In genomic region chr10:100988166-100988565, GRCh38 we compare ENCODE assay signal across 8 cellular contexts. TPM values are rescaled to one million over a fixed set of nuclear protein-coding genes. Genes with fewer than 3 reads are reported as not detected.
DNase-seq lines count a peak whose midpoint lies in the region; ATAC-seq, FAIRE-seq and TF ChIP-seq lines count a peak whose summit lies in the region.

No MANE protein-coding gene starts in this region.

- no peak for ATAC-seq in A549
- ATAC-seq in HG02588 (IDR thresholded peaks at IDR 0.05; ENCODE audit: unreplicated experiment) = no peak
- ATAC-seq in GM18867 (IDR thresholded peaks at IDR 0.05; ENCODE audit: unreplicated experiment) = no peak

- TF ChIP-seq EP300 in A549 (IDR thresholded peaks at IDR 0.05) = no peak

- FAIRE-seq in A549 (lab: Jason Lieb, UNC) = no peak

- H3K4me1 ChIP-seq in A549 = peaks cover 31% of the 10 kb centered on the region
- H3K4me1 ChIP-seq in HUES48 (ENCODE audit: control insufficient read depth, insufficient read depth, low read length) = peaks cover 9% of the 10 kb centered on the region; the same call in 1 of the 2 replicates
- H3K4me1 ChIP-seq in breast epithelium = peaks cover 12 to 16% of the 10 kb centered on the region in 2 donors
- H3K4me1 ChIP-seq in mucosa of rectum (ENCODE audit: control insufficient read depth in 2 of 2, insufficient read depth in 2 of 2, low read length in 2 of 2) = peaks cover 18 to 20% of the 10 kb centered on the region in 2 donors
- H3K4me1 ChIP-seq in adrenal gland (replicated peaks in 1 of 2) = peaks cover 16 to 30% of the 10 kb centered on the region in 2 donors

- no peak for TF ChIP-seq CTCF in A549 (IDR thresholded peaks at IDR 0.05)
- no peak for TF ChIP-seq CTCF in breast epithelium (IDR thresholded peaks at IDR 0.05)
- TF ChIP-seq CTCF in adrenal gland (IDR thresholded peaks at IDR 0.05) = no peak

- H3K36me3 ChIP-seq in HUES48 (ENCODE audit: control insufficient read depth, insufficient read depth, low read length) (peaks cover 54% of the 10 kb centered on the region), breast epithelium (no peaks in the 10 kb centered on the region), mucosa of rectum (ENCODE audit: control insufficient read depth in 2 of 2, insufficient read depth in 2 of 2, low read length in 2 of 2) (peaks cover 23 to 38% of the 10 kb centered on the region in 2 donors), adrenal gland (replicated peaks in 1 of 2) (peaks cover 0 to 31% of the 10 kb centered on the region in 2 donors)

- H3K27ac ChIP-seq in A549 (peak overlapping the region; percentile 96 to 97), HUES48 (ENCODE audit: low read depth, low read length) (no peak overlapping the region), breast epithelium (no peak overlapping the region), mucosa of rectum (ENCODE audit: low read depth in 2 of 2, low read length in 2 of 2) (no peak overlapping the region), adrenal gland (no peak overlapping the region)

- POLR2A ChIA-PET in A549 (lab: Yijun Ruan, JAX) = interaction anchor here (1.8 kb wide), 1 partner anchor 9 kb away, joined by 6 read pairs; no protein-coding TSS in a partner anchor

- peak overlapping the region; percentile 83 for H3K4me3 ChIP-seq in A549
- H3K4me3 ChIP-seq in HUES48 (ENCODE audit: low read depth, low read length) = peak overlapping the region; percentile 91
- peak overlapping the region; percentile 65 to 100 (median 66) for H3K4me3 ChIP-seq in breast epithelium
- H3K4me3 ChIP-seq in mucosa of rectum (ENCODE audit: low read length in 2 of 2) = peak overlapping the region; percentile 90 to 91
- H3K4me3 ChIP-seq in adrenal gland = peak overlapping the region in 2 of 4 donors; percentile 74 to 75

- no peak for TF ChIP-seq POLR2A in A549 (IDR thresholded peaks at IDR 0.05; ENCODE audit: low read length)
- no peak for TF ChIP-seq POLR2A in breast epithelium (IDR thresholded peaks at IDR 0.05)
- no peak for TF ChIP-seq POLR2A in adrenal gland (IDR thresholded peaks at IDR 0.05)

- H3K9me3 ChIP-seq in A549 (no peaks in the 10 kb centered on the region), HUES48 (ENCODE audit: control insufficient read depth, insufficient read depth, low read length) (no peaks in the 10 kb centered on the region), breast epithelium (no peaks in the 10 kb centered on the region), mucosa of rectum (ENCODE audit: control insufficient read depth in 2 of 2, low read length in 2 of 2) (no peaks in the 10 kb centered on the region), adrenal gland (replicated peaks in 1 of 3) (no peaks in the 10 kb centered on the region)

- CTCF ChIA-PET in A549 (lab: Yijun Ruan, JAX) = interaction anchor here (1.0 to 25.8 kb wide), 6 partner anchors 10 to 154 kb away, joined by 3 to 608 read pairs (median 43); partner anchors contain the start of gene LZTS2

- DNase-seq in A549 (ENCODE audit: low read depth in 1 of 2, low spot score in 1 of 2) (no peak), breast epithelium (ENCODE audit: low spot score in 2 of 2) (no peak), adrenal gland (no peak)
- DNase-seq in activated effector memory CD4-positive, alpha-beta T cell treated with Interleukin-2 at 50 U/mL for 16 hours = no peak

- no peak for TF ChIP-seq RAD21 in A549 (conservative IDR thresholded peaks at IDR 0.05 in 1 of 2, IDR thresholded peaks at IDR 0.05 in 1 of 2)

- H3K9ac ChIP-seq in HUES48 (ENCODE audit: low read depth, low read length) (peak overlapping the region; percentile 79; the same call in 1 of the 2 replicates), mucosa of rectum (ENCODE audit: low read depth in 1 of 2, low read length in 2 of 2) (no peak overlapping the region)

- intact Hi-C loops in breast epithelium (cut with DNase I; ENCODE audit: low total_unique reads) (no loop called here), adrenal gland (cut with DNase I) (no loop called here)

- H3K27me3 ChIP-seq in HUES48 (ENCODE audit: control insufficient read depth, insufficient read depth, low read length) (no peaks in the 10 kb centered on the region), breast epithelium (no peaks in the 10 kb centered on the region), mucosa of rectum (ENCODE audit: control insufficient read depth in 2 of 2, insufficient read depth in 2 of 2, low read length in 2 of 2) (no peaks in the 10 kb centered on the region), adrenal gland (no peaks in the 10 kb centered on the region)

- H3K4me2 ChIP-seq in A549 = peak overlapping the region; percentile 96

- 67% methylated on average over 9 of the region's 10 CpGs for WGBS in A549 (ENCODE audit: missing lambda C conversion rate)
- WGBS in adrenal gland, 4 donors = 65 to 95% (median 70%) methylated on average over 3 to 10 of the region's 10 CpGs

TF ChIP-seq in A549, 52 proteins besides CTCF, POLR2A, EP300 and RAD21 (continues in another document):
- TF ChIP-seq PBX3 (IDR thresholded peaks at IDR 0.05) (no peak), NFE2L2 (conservative IDR thresholded peaks at IDR 0.05; ENCODE audit: low read length) (no peak), MAZ (IDR thresholded peaks at IDR 0.05; ENCODE audit: borderline replicate concordance, low read depth, low read length) (no peak), CHD2 (IDR thresholded peaks at IDR 0.05; ENCODE audit: low read length, partially characterized antibody) (no peak)

RNA-seq across cellular contexts. Expression of gene TWNK, which starts 0.8 kb away (rescaled TPM):
- polyA plus RNA-seq in A549 (2011; rRNA removed) = 21.1 and 26.7 TPM in 2 replicates
- polyA plus RNA-seq in A549 (2012; cell fraction: cytosol; rRNA removed) = 19.5 and 21.8 TPM in 2 replicates
- 16.0 and 20.8 TPM in 2 replicates for polyA plus RNA-seq in A549 (2012; cell fraction: nucleus; rRNA removed)
- polyA plus RNA-seq in A549 (2017; fragmentation: RNase III; extraction: RNeasy Plus Mini Kit Qiagen cat#74134 plus additional on column Dnase treatment) = 34.7 to 36.0 TPM (median 35.9 TPM) in 3 replicates
- polyA minus RNA-seq in A549 (2011; rRNA and poly(A)+ RNA removed) = 21.0 and 21.4 TPM in 2 replicates
- total RNA-seq in breast epithelium = 1 to 10 TPM; 3.4 to 7.5 (median 5.3) TPM
- 10 to 100 TPM in 4 of 8 donors, 1 to 10 TPM in 4; 5.3 to 14.2 (median 10.2) TPM for total RNA-seq in adrenal gland
- polyA plus RNA-seq in adrenal gland = 10 to 100 TPM in 1 of 3 donors, 1 to 10 TPM in 2; 7.6 to 21.8 (median 9.0) TPM

RNA-seq across cellular contexts. Expression of gene MRPL43, which starts 0.9 kb away (rescaled TPM):
- polyA plus RNA-seq in A549 (2011; rRNA removed) = 76.3 and 77.4 TPM in 2 replicates
- 193 and 212 TPM in 2 replicates for polyA plus RNA-seq in A549 (2012; cell fraction: cytosol; rRNA removed)
- 145 and 218 TPM in 2 replicates for polyA plus RNA-seq in A549 (2012; cell fraction: nucleus; rRNA removed)
- 82.2 to 86.7 TPM (median 83.4 TPM) in 3 replicates for polyA plus RNA-seq in A549 (2017; fragmentation: RNase III; extraction: RNeasy Plus Mini Kit Qiagen cat#74134 plus additional on column Dnase treatment)
- 17.5 and 27.5 TPM in 2 replicates for polyA minus RNA-seq in A549 (2011; rRNA and poly(A)+ RNA removed)
- total RNA-seq in breast epithelium = 100 to 1,000 TPM in 1 of 3 donors, 10 to 100 TPM in 2; 75.4 to 104 (median 84.6) TPM
- total RNA-seq in adrenal gland = 100 to 1,000 TPM in 6 of 8 donors, 10 to 100 TPM in 2; 92.7 to 214 (median 122) TPM
- polyA plus RNA-seq in adrenal gland = 100 to 1,000 TPM in 2 of 3 donors, 10 to 100 TPM in 1; 58.4 to 188 (median 175) TPM

RNA-seq across cellular contexts. Expression of gene LZTS2, which starts 11.4 kb away (rescaled TPM):
- polyA plus RNA-seq in A549 (2011; rRNA removed) (13.8 and 15.7 TPM in 2 replicates), A549 (2017; fragmentation: RNase III; extraction: RNeasy Plus Mini Kit Qiagen cat#74134 plus additional on column Dnase treatment) (23.8 to 35.5 TPM (median 34.0 TPM) in 3 replicates), adrenal gland (100 to 1,000 TPM in 2 of 3 donors, 10 to 100 TPM in 1; 12.2 to 232 (median 126) TPM)
- 24.1 and 41.0 TPM in 2 replicates for polyA plus RNA-seq in A549 (2012; cell fraction: cytosol; rRNA removed)
- polyA plus RNA-seq in A549 (2012; cell fraction: nucleus; rRNA removed) = 98.0 and 113 TPM in 2 replicates
- 17.2 and 17.9 TPM in 2 replicates for polyA minus RNA-seq in A549 (2011; rRNA and poly(A)+ RNA removed)
- total RNA-seq in breast epithelium (10 to 100 TPM; 44.0 to 67.5 (median 61.3) TPM), adrenal gland (100 to 1,000 TPM in 4 of 8 donors, 10 to 100 TPM in 4; 45.6 to 161 (median 101) TPM)

RNA-seq across cellular contexts. Expression of gene SEMA4G, which starts 18.9 kb away (rescaled TPM):
- 17.4 and 31.1 TPM in 2 replicates for polyA plus RNA-seq in A549 (2011; rRNA removed)
- 10.7 and 14.0 TPM in 2 replicates for polyA plus RNA-seq in A549 (2012; cell fraction: cytosol; rRNA removed)
- 22.3 and 28.5 TPM in 2 replicates for polyA plus RNA-seq in A549 (2012; cell fraction: nucleus; rRNA removed)
- polyA plus RNA-seq in A549 (2017; fragmentation: RNase III; extraction: RNeasy Plus Mini Kit Qiagen cat#74134 plus additional on column Dnase treatment) = 10.2 to 13.5 TPM (median 13.3 TPM) in 3 replicates
- polyA minus RNA-seq in A549 (2011; rRNA and poly(A)+ RNA removed) = 27.1 and 33.0 TPM in 2 replicates
- total RNA-seq in breast epithelium = 1 to 10 TPM in 2 of 3 donors, under 1 TPM in 1; 0.48 to 2.9 (median 2.2) TPM
- total RNA-seq in adrenal gland = 10 to 100 TPM in 4 of 8 donors, 1 to 10 TPM in 4; 6.0 to 21.5 (median 11.9) TPM
- 10 to 100 TPM; 14.1 to 16.8 (median 14.3) TPM for polyA plus RNA-seq in adrenal gland

RNA-seq across cellular contexts. Expression of gene PDZD7, which starts 42.8 kb away (rescaled TPM):
- polyA plus RNA-seq in A549 (2011; rRNA removed) (0.20 and 0.21 TPM in 2 replicates), A549 (2017; fragmentation: RNase III; extraction: RNeasy Plus Mini Kit Qiagen cat#74134 plus additional on column Dnase treatment) (0.56 to 0.79 TPM (median 0.63 TPM) in 3 replicates), adrenal gland (1 to 10 TPM in 2 of 3 donors, under 1 TPM in 1; 0.18 to 3.5 (median 1.0) TPM)
- 0.94 and 1.1 TPM in 2 replicates for polyA plus RNA-seq in A549 (2012; cell fraction: cytosol; rRNA removed)
- polyA plus RNA-seq in A549 (2012; cell fraction: nucleus; rRNA removed) = 2.1 and 2.3 TPM in 2 replicates
- polyA minus RNA-seq in A549 (2011; rRNA and poly(A)+ RNA removed) = 0.25 and 0.44 TPM in 2 replicates
- total RNA-seq in breast epithelium (1 to 10 TPM in 1 of 3 donors, under 1 TPM in 2; 0.48 to 2.3 (median 0.66) TPM), adrenal gland (1 to 10 TPM in 2 of 8 donors, under 1 TPM in 5, not detected in 1; 0.13 to 1.9 (median 0.60) TPM)

Comparison
In these comparisons a context has a peak if more than half of its experiments do, and no peak if none do; other contexts are left out.
1. H3K27ac ChIP-seq: peak in A549 (2 of 2); none in HUES48 (single experiment), breast epithelium (0 of 2), mucosa of rectum (0 of 2) and adrenal gland (0 of 5).